In genomic region chr2:27428978-27429541, GRCh38 we compare ENCODE assay signal across 1 cellular context.
TF ChIP-seq lines count a peak whose summit lies in the region.

No MANE protein-coding gene starts in this region.

TF ChIP-seq in HepG2, 621 proteins besides CTCF, POLR2A, EP300 and RAD21 (continued from another document and continues in another):
- TF ChIP-seq REST (IDR thresholded peaks at IDR 0.05; ENCODE audit: borderline replicate concordance in 1 of 2, low read depth in 1 of 2, low read length in 2 of 2), result peak in 1 of 2 experiments; percentile 18; a peak in 3 of 4 replicates
- TF ChIP-seq NONO (IDR thresholded peaks at IDR 0.05), result no peak
- TF ChIP-seq NONO (CRISPR knock-in tag; conservative IDR thresholded peaks at IDR 0.05), result 0 out of 2 replicates have a peak, but pooled peaks have one; percentile 6
- TF ChIP-seq, protein P1, sequence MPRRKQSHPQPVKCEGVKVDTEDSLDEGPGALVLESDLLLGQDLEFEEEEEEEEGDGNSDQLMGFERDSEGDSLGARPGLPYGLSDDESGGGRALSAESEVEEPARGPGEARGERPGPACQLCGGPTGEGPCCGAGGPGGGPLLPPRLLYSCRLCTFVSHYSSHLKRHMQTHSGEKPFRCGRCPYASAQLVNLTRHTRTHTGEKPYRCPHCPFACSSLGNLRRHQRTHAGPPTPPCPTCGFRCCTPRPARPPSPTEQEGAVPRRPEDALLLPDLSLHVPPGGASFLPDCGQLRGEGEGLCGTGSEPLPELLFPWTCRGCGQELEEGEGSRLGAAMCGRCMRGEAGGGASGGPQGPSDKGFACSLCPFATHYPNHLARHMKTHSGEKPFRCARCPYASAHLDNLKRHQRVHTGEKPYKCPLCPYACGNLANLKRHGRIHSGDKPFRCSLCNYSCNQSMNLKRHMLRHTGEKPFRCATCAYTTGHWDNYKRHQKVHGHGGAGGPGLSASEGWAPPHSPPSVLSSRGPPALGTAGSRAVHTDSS (CRISPR knock-in tag; conservative IDR thresholded peaks at IDR 0.05), result 0 out of 2 replicates have a peak, but pooled peaks have one; percentile 41
- TF ChIP-seq, protein P2, sequence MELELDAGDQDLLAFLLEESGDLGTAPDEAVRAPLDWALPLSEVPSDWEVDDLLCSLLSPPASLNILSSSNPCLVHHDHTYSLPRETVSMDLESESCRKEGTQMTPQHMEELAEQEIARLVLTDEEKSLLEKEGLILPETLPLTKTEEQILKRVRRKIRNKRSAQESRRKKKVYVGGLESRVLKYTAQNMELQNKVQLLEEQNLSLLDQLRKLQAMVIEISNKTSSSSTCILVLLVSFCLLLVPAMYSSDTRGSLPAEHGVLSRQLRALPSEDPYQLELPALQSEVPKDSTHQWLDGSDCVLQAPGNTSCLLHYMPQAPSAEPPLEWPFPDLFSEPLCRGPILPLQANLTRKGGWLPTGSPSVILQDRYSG (CRISPR knock-in tag; IDR thresholded peaks at IDR 0.05), result peak; percentile 92
- 0 out of 2 replicates have a peak, but pooled peaks have one; percentile 20 for TF ChIP-seq ZNF740 (CRISPR knock-in tag; IDR thresholded peaks at IDR 0.05)
- peak; percentile 35; the same call in 1 of the 2 replicates for TF ChIP-seq KDM6A (CRISPR knock-in tag; IDR thresholded peaks at IDR 0.05; ENCODE audit: low read depth)
- peak; percentile 21; the same call in 1 of the 2 replicates for TF ChIP-seq FOXO1 (CRISPR knock-in tag; IDR thresholded peaks at IDR 0.05)
- TF ChIP-seq ZNF773 (CRISPR knock-in tag; IDR thresholded peaks at IDR 0.05; ENCODE audit: borderline replicate concordance), result 0 out of 2 replicates have a peak, but pooled peaks have one; percentile 79
- 0 out of 2 replicates have a peak, but pooled peaks have one; percentile 67 for TF ChIP-seq GFI1 (CRISPR knock-in tag; IDR thresholded peaks at IDR 0.05; ENCODE audit: borderline replicate concordance)
- TF ChIP-seq NR2F1 (CRISPR knock-in tag; IDR thresholded peaks at IDR 0.05), result peak in 1 of 2 experiments; percentile 50; a peak in 2 of 4 replicates
- 0 out of 2 replicates have a peak, but pooled peaks have one; percentile 15 for TF ChIP-seq REPIN1 (CRISPR knock-in tag; IDR thresholded peaks at IDR 0.05; ENCODE audit: borderline replicate concordance, low read depth)
- TF ChIP-seq, protein P3, sequence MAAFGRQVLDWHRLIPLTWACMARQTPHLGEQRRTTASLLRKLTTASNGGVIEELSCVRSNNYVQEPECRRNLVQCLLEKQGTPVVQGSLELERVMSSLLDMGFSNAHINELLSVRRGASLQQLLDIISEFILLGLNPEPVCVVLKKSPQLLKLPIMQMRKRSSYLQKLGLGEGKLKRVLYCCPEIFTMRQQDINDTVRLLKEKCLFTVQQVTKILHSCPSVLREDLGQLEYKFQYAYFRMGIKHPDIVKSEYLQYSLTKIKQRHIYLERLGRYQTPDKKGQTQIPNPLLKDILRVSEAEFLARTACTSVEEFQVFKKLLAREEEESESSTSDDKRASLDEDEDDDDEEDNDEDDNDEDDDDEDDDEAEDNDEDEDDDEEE (CRISPR knock-in tag; IDR thresholded peaks at IDR 0.05), result peak; percentile 6; the same call in 1 of the 2 replicates
- peak; percentile 51 for TF ChIP-seq ZNF451 (CRISPR knock-in tag; IDR thresholded peaks at IDR 0.05)
- peak; percentile 42; the same call in 1 of the 2 replicates for TF ChIP-seq MED13 (CRISPR knock-in tag; IDR thresholded peaks at IDR 0.05)
- 0 out of 2 replicates have a peak, but pooled peaks have one; percentile 27 for TF ChIP-seq SIN3A (IDR thresholded peaks at IDR 0.05; ENCODE audit: borderline replicate concordance, low read depth, low read length)
- no peak for TF ChIP-seq ZKSCAN5 (CRISPR knock-in tag; IDR thresholded peaks at IDR 0.05)
- TF ChIP-seq ZSCAN30 (CRISPR knock-in tag; IDR thresholded peaks at IDR 0.05), result 0 out of 2 replicates have a peak, but pooled peaks have one; percentile 27
- TF ChIP-seq PAF1 (CRISPR knock-in tag; IDR thresholded peaks at IDR 0.05), result no peak
- peak; percentile 7; the same call in 1 of the 2 replicates for TF ChIP-seq TAF1 (CRISPR knock-in tag; IDR thresholded peaks at IDR 0.05)
- peak; percentile 10 for TF ChIP-seq TAF15 (IDR thresholded peaks at IDR 0.05; ENCODE audit: low read depth, low read length, poor library complexity, severe bottlenecking)
- TF ChIP-seq ZNF577 (CRISPR knock-in tag; IDR thresholded peaks at IDR 0.05; ENCODE audit: borderline replicate concordance, low read depth), result 0 out of 2 replicates have a peak, but pooled peaks have one; percentile 64
- peak; percentile 91 for TF ChIP-seq TCF7 (IDR thresholded peaks at IDR 0.05; ENCODE audit: low read depth)
- TF ChIP-seq, protein P4, sequence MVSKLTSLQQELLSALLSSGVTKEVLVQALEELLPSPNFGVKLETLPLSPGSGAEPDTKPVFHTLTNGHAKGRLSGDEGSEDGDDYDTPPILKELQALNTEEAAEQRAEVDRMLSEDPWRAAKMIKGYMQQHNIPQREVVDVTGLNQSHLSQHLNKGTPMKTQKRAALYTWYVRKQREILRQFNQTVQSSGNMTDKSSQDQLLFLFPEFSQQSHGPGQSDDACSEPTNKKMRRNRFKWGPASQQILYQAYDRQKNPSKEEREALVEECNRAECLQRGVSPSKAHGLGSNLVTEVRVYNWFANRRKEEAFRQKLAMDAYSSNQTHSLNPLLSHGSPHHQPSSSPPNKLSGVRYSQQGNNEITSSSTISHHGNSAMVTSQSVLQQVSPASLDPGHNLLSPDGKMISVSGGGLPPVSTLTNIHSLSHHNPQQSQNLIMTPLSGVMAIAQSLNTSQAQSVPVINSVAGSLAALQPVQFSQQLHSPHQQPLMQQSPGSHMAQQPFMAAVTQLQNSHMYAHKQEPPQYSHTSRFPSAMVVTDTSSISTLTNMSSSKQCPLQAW (CRISPR knock-in tag; IDR thresholded peaks at IDR 0.05), result 0 out of 2 replicates have a peak, but pooled peaks have one; percentile 25
- TF ChIP-seq, protein P5, sequence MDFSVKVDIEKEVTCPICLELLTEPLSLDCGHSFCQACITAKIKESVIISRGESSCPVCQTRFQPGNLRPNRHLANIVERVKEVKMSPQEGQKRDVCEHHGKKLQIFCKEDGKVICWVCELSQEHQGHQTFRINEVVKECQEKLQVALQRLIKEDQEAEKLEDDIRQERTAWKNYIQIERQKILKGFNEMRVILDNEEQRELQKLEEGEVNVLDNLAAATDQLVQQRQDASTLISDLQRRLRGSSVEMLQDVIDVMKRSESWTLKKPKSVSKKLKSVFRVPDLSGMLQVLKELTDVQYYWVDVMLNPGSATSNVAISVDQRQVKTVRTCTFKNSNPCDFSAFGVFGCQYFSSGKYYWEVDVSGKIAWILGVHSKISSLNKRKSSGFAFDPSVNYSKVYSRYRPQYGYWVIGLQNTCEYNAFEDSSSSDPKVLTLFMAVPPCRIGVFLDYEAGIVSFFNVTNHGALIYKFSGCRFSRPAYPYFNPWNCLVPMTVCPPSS (IDR thresholded peaks at IDR 0.05), result no peak
- TF ChIP-seq, protein P6, sequence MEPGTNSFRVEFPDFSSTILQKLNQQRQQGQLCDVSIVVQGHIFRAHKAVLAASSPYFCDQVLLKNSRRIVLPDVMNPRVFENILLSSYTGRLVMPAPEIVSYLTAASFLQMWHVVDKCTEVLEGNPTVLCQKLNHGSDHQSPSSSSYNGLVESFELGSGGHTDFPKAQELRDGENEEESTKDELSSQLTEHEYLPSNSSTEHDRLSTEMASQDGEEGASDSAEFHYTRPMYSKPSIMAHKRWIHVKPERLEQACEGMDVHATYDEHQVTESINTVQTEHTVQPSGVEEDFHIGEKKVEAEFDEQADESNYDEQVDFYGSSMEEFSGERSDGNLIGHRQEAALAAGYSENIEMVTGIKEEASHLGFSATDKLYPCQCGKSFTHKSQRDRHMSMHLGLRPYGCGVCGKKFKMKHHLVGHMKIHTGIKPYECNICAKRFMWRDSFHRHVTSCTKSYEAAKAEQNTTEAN (CRISPR knock-in tag; conservative IDR thresholded peaks at IDR 0.05), result peak; percentile 61; the same call in 1 of the 2 replicates
- TF ChIP-seq ZNF343 (CRISPR knock-in tag; IDR thresholded peaks at IDR 0.05), result 0 out of 2 replicates have a peak, but pooled peaks have one; percentile 58
- no peak for TF ChIP-seq NFIB (CRISPR knock-in tag; IDR thresholded peaks at IDR 0.05; ENCODE audit: borderline replicate concordance)
- TF ChIP-seq ZNF468 (CRISPR knock-in tag; IDR thresholded peaks at IDR 0.05), result 0 out of 2 replicates have a peak, but pooled peaks have one; percentile 3
- TF ChIP-seq ISX (CRISPR knock-in tag; conservative IDR thresholded peaks at IDR 0.05), result peak; percentile 83; the same call in 1 of the 2 replicates
- TF ChIP-seq, protein P7, sequence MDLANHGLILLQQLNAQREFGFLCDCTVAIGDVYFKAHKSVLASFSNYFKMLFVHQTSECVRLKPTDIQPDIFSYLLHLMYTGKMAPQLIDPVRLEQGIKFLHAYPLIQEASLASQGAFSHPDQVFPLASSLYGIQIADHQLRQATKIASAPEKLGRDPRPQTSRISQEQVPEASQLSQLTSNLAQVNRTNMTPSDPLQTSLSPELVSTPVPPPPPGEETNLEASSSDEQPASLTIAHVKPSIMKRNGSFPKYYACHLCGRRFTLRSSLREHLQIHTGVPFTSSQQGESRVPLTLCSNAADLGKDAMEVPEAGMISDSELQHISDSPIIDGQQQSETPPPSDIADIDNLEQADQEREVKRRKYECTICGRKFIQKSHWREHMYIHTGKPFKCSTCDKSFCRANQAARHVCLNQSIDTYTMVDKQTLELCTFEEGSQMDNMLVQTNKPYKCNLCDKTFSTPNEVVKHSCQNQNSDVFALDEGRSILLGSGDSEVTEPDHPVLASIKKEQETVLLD (CRISPR knock-in tag; IDR thresholded peaks at IDR 0.05; ENCODE audit: low read depth), result peak; percentile 16; the same call in 1 of the 2 replicates
- TF ChIP-seq, protein P8, sequence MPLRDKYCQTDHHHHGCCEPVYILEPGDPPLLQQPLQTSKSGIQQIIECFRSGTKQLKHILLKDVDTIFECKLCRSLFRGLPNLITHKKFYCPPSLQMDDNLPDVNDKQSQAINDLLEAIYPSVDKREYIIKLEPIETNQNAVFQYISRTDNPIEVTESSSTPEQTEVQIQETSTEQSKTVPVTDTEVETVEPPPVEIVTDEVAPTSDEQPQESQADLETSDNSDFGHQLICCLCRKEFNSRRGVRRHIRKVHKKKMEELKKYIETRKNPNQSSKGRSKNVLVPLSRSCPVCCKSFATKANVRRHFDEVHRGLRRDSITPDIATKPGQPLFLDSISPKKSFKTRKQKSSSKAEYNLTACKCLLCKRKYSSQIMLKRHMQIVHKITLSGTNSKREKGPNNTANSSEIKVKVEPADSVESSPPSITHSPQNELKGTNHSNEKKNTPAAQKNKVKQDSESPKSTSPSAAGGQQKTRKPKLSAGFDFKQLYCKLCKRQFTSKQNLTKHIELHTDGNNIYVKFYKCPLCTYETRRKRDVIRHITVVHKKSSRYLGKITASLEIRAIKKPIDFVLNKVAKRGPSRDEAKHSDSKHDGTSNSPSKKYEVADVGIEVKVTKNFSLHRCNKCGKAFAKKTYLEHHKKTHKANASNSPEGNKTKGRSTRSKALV (CRISPR knock-in tag; IDR thresholded peaks at IDR 0.05), result peak; percentile 41; the same call in 1 of the 2 replicates
- peak; percentile 38; the same call in 1 of the 2 replicates for TF ChIP-seq HNF4A (CRISPR knock-in tag; IDR thresholded peaks at IDR 0.05)
- TF ChIP-seq USF2 (IDR thresholded peaks at IDR 0.05; ENCODE audit: low read depth, low read length), result no peak
- no peak for TF ChIP-seq USF2 (CRISPR knock-in tag; IDR thresholded peaks at IDR 0.05; ENCODE audit: borderline replicate concordance)
- TF ChIP-seq CBX1 (IDR thresholded peaks at IDR 0.05; ENCODE audit: low read depth), result peak; percentile 51
- TF ChIP-seq ZC3H13 (CRISPR knock-in tag; IDR thresholded peaks at IDR 0.05), result no peak
- TF ChIP-seq FOSL1 (CRISPR knock-in tag; IDR thresholded peaks at IDR 0.05; ENCODE audit: borderline replicate concordance), result 0 out of 2 replicates have a peak, but pooled peaks have one; percentile 36
- no peak for TF ChIP-seq TSC22D2 (CRISPR knock-in tag; IDR thresholded peaks at IDR 0.05; ENCODE audit: borderline replicate concordance)
- no peak for TF ChIP-seq ZNF780A (CRISPR knock-in tag; IDR thresholded peaks at IDR 0.05)
- peak; percentile 90 for TF ChIP-seq CCDC6 (CRISPR knock-in tag; IDR thresholded peaks at IDR 0.05)
- TF ChIP-seq MTF2 (CRISPR knock-in tag; IDR thresholded peaks at IDR 0.05; ENCODE audit: borderline replicate concordance), result 0 out of 2 replicates have a peak, but pooled peaks have one; percentile 44
- no peak for TF ChIP-seq ZBTB1 (CRISPR knock-in tag; IDR thresholded peaks at IDR 0.05; ENCODE audit: borderline replicate concordance)
- peak; percentile 95 for TF ChIP-seq HNRNPLL (IDR thresholded peaks at IDR 0.05; ENCODE audit: low read depth, low read length, poor library complexity, severe bottlenecking)
